19 cellular contexts compared by ENCODE assay signal in genomic region chr7:27962250-27962649, GRCh38.
DNase-seq lines count a peak whose midpoint lies in the region; ATAC-seq, FAIRE-seq and TF ChIP-seq lines count a peak whose summit lies in the region.
"Had no signal": no experiment of that assay in that cellular context is flagged by ENCODE, and none has a peak within 500 bp of the region (broad histone marks: within the 10 kb centered on the region; RNA-seq: fewer than 3 reads in every experiment).

No MANE protein-coding gene starts in this region.

- no peaks in the 10 kb centered on the region for H3K27me3 ChIP-seq in GM23248 (replicated peaks; ENCODE audit: insufficient read depth)
- H3K27me3 ChIP-seq in osteoblast (ENCODE audit: insufficient read depth, low read length), result no peaks in the 10 kb centered on the region
- H3K27me3 ChIP-seq: BLaER1 treated with 17β-estradiol and CSF1 and Interleukin-3, amounts not matched to agents 10 nM and 100 nM; SJSA1 had no signal

- no peaks in the 10 kb centered on the region for H3K36me3 ChIP-seq in GM23248 (ENCODE audit: low read depth)
- no peaks in the 10 kb centered on the region for H3K36me3 ChIP-seq in osteoblast (ENCODE audit: insufficient read depth, low read length)
- H3K36me3 ChIP-seq: HAP-1, SJSA1 had no signal

- no peak overlapping the region for H3K4me2 ChIP-seq in GM23248 (ENCODE audit: unreplicated experiment)
- peak overlapping the region; percentile 58 for H3K4me2 ChIP-seq in osteoblast (ENCODE audit: insufficient read depth, low read length)
- H3K4me2 ChIP-seq: PC-9 had no signal

- no peaks in the 10 kb centered on the region for H3K9me3 Mint-ChIP-seq in activated naive CD8-positive, alpha-beta T cell treated with anti-CD3 and anti-CD28 coated beads for 36 hours
- H3K9me3 Mint-ChIP-seq in glutamatergic neuron (ENCODE audit: unreplicated experiment), result no peaks in the 10 kb centered on the region
- H3K9me3 Mint-ChIP-seq: CD8-positive, alpha-beta memory T cell had no signal

- H3K27ac ChIP-seq in GM23248 (no peak overlapping the region), osteoblast (ENCODE audit: low read depth, low read length) (peak overlapping the region; percentile 49)
- H3K27ac ChIP-seq: BLaER1 treated with 17β-estradiol and CSF1 and Interleukin-3, amounts not matched to agents 10 nM and 100 nM; PC-9; SJSA1 had no signal

- no peaks in the 10 kb centered on the region for H3K27me3 Mint-ChIP-seq in activated naive CD8-positive, alpha-beta T cell treated with anti-CD3 and anti-CD28 coated beads for 36 hours
- H3K27me3 Mint-ChIP-seq in glutamatergic neuron (ENCODE audit: unreplicated experiment), result no peaks in the 10 kb centered on the region
- H3K27me3 Mint-ChIP-seq: CD8-positive, alpha-beta memory T cell had no signal

- peak; percentile 45 for FAIRE-seq in RCC 7860 (lab: Jason Lieb, UNC)

- TF ChIP-seq CTCF in osteoblast (IDR thresholded peaks at IDR 0.05; ENCODE audit: extremely low read depth, low read depth, low read length), result no peak
- TF ChIP-seq CTCF in glutamatergic neuron (IDR thresholded peaks at IDR 0.05; ENCODE audit: partially characterized antibody, unreplicated experiment), result no peak

- H4K20me1 ChIP-seq in GM23248 (ENCODE audit: insufficient read depth) (0 out of 2 replicates have a peak, but pooled peaks cover 6% of the 10 kb centered on the region), osteoblast (ENCODE audit: insufficient read depth, low read length) (peaks cover 12% of the 10 kb centered on the region)

- in situ Hi-C loops in GM23248 (cut with MboI), result no loop called here

- no peaks in the 10 kb centered on the region for H3K9me3 ChIP-seq in GM23248 (ENCODE audit: low read depth)
- no peaks in the 10 kb centered on the region for H3K9me3 ChIP-seq in osteoblast (ENCODE audit: low read depth, low read length)
- H3K9me3 ChIP-seq: BLaER1 treated with 17β-estradiol and CSF1 and Interleukin-3, amounts not matched to agents 10 nM and 100 nM; HAP-1; SJSA1 had no signal

- H3K4me3 Mint-ChIP-seq in activated naive CD8-positive, alpha-beta T cell treated with anti-CD3 and anti-CD28 coated beads for 36 hours, result no peak overlapping the region
- H3K4me3 Mint-ChIP-seq in glutamatergic neuron (ENCODE audit: unreplicated experiment), result no peak overlapping the region
- H3K4me3 Mint-ChIP-seq: CD8-positive, alpha-beta memory T cell had no signal

- H2AFZ ChIP-seq in GM23248 (no peak overlapping the region), osteoblast (ENCODE audit: low read length) (no peak overlapping the region)
- H2AFZ ChIP-seq: PC-9 had no signal

- ATAC-seq in HG02763 (IDR thresholded peaks at IDR 0.05; ENCODE audit: unreplicated experiment), result no peak
- ATAC-seq in HG03521 (IDR thresholded peaks at IDR 0.05; ENCODE audit: unreplicated experiment), result no peak

- no peaks in the 10 kb centered on the region for H3K36me3 Mint-ChIP-seq in activated naive CD8-positive, alpha-beta T cell treated with anti-CD3 and anti-CD28 coated beads for 36 hours
- no peaks in the 10 kb centered on the region for H3K36me3 Mint-ChIP-seq in glutamatergic neuron (ENCODE audit: unreplicated experiment)

- no peaks in the 10 kb centered on the region for H3K4me1 Mint-ChIP-seq in activated naive CD8-positive, alpha-beta T cell treated with anti-CD3 and anti-CD28 coated beads for 36 hours
- H3K4me1 Mint-ChIP-seq in glutamatergic neuron (ENCODE audit: low read depth, unreplicated experiment), result no peaks in the 10 kb centered on the region

- DNase-seq in GM23248 (peak; percentile 48), RCC 7860 (ENCODE audit: low spot score) (no peak), fibroblast of peridontal ligament (ENCODE audit: extremely low read depth) (peak; percentile 57), osteoblast (ENCODE audit: insufficient read length, low spot score, missing footprints) (no peak), glutamatergic neuron (no peak)
- DNase-seq in activated naive CD8-positive, alpha-beta T cell treated with anti-CD3 and anti-CD28 coated beads for 36 hours, result no peak
- DNase-seq: CD8-positive, alpha-beta memory T cell; KBM-7; NCI-H1417; NCI-H187; NCI-H2107; NCI-H226; NCI-H524 treated with DMSO at 0.1 percent for 48 hours; PC-9 had no signal

- no peak overlapping the region for H3K9ac ChIP-seq in GM23248
- H3K9ac ChIP-seq: BLaER1 treated with 17β-estradiol and CSF1 and Interleukin-3, amounts not matched to agents 10 nM and 100 nM had no signal

- H3K4me1 ChIP-seq in GM23248 (ENCODE audit: insufficient read depth) (peaks cover 24% of the 10 kb centered on the region), osteoblast (ENCODE audit: insufficient read depth, low read length) (peaks cover 25% of the 10 kb centered on the region)
- H3K4me1 ChIP-seq: HAP-1 had no signal

- H3K27ac Mint-ChIP-seq in activated naive CD8-positive, alpha-beta T cell treated with anti-CD3 and anti-CD28 coated beads for 36 hours, result no peak overlapping the region
- H3K27ac Mint-ChIP-seq in glutamatergic neuron (ENCODE audit: unreplicated experiment), result no peak overlapping the region

- H3K9me2 ChIP-seq in GM23248 (ENCODE audit: insufficient read depth), result no peaks in the 10 kb centered on the region

- H3F3A ChIP-seq in GM23248 (ENCODE audit: insufficient read depth), result 0 out of 2 replicates have a peak, but pooled peaks cover 7% of the 10 kb centered on the region

- no peak overlapping the region for H3K4me3 ChIP-seq in GM23248
- peak overlapping the region; percentile 24 for H3K4me3 ChIP-seq in osteoblast (ENCODE audit: insufficient read depth, low read length)
- H3K4me3 ChIP-seq: BLaER1 treated with 17β-estradiol and CSF1 and Interleukin-3, amounts not matched to agents 10 nM and 100 nM; HAP-1; PC-9; SJSA1 had no signal

- H3K79me2 ChIP-seq in GM23248 (ENCODE audit: insufficient read depth) (peaks cover 18% of the 10 kb centered on the region), osteoblast (ENCODE audit: insufficient read depth, low read length) (no peaks in the 10 kb centered on the region)

Comparison
In these comparisons a context has a peak if more than half of its experiments do, and no peak if none do; other contexts are left out.
1. DNase-seq: peak in GM23248 (single experiment) and fibroblast of peridontal ligament (single experiment); none in RCC 7860 (single experiment), osteoblast (single experiment), activated naive CD8-positive, alpha-beta T cell treated with anti-CD3 and anti-CD28 coated beads for 36 hours (single experiment) and glutamatergic neuron (single experiment).